In the genomic region with DNA sequence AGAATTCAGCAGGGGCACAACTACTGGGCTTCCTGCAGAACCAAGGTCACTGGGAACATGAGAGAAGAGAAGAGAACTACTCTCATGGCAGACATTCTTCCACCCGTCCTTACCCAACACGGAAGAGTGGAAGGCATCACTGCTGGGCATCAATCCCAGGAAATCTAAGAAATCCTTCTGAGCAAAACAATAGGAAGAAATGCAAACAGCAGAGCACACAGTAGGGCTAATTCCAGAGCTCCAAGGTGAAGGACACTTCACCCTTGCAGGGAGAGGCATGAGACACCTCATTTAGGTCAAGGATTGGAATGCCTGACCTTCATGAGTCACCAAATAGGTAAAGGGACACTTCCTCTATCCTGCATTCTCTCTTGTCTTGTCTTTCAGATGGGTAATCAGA, we compare ENCODE assay signal across 39 cellular contexts. TPM values are rescaled to one million over a fixed set of nuclear protein-coding genes. Genes with fewer than 3 reads are reported as not detected.
"Had no signal": no experiment of that assay in that cellular context is flagged by ENCODE, and none has a peak within 500 bp of the region (broad histone marks: within the 10 kb centered on the region; RNA-seq: fewer than 3 reads in every experiment).

No MANE protein-coding gene starts in this region.

- DNase-seq: activated B cell treated with CpG ODN at 0.5 μM for 24 hours; activated CD4-positive, alpha-beta memory T cell treated with anti-CD3 and anti-CD28 coated beads for 36 hours; activated CD4-positive, alpha-beta T cell treated with anti-CD3 and anti-CD28 coated beads for 4 hours; activated CD4-positive, alpha-beta T cell treated with anti-CD3 and anti-CD28 coated beads, Interleukin-2, amount 10 ng/mL, durations not matched to agents 24 days and 14 days; activated CD4-positive, alpha-beta T cell treated with anti-CD3 and anti-CD28 coated beads, Interleukin-2, amount 50 U/mL, for 1 hour; activated CD4-positive, alpha-beta T cell treated with anti-CD3 and anti-CD28 coated beads, Interleukin-2, amount 50 U/mL, for 4 hours; activated CD4-positive, CD25-positive, alpha-beta regulatory T cell treated with anti-CD3 and anti-CD28 coated beads, Interleukin-2, amount 50 U/mL, for 72 hours; activated CD8-positive, alpha-beta memory T cell treated with anti-CD3 and anti-CD28 coated beads, Interleukin-2, amount 50 U/mL, for 4 hours; activated CD8-positive, alpha-beta T cell treated with anti-CD3 and anti-CD28 coated beads for 36 hours; activated effector memory CD4-positive, alpha-beta T cell treated with anti-CD3 and anti-CD28 coated beads, Interleukin-2, amount 50 U/mL, for 16 hours; activated gamma-delta T cell treated with Interleukin-2 at 50 U/mL for 16 hours; activated naive CD4-positive, alpha-beta T cell; activated naive CD4-positive, alpha-beta T cell treated with anti-CD3 and anti-CD28 coated beads for 36 hours; activated naive CD4-positive, alpha-beta T cell treated with anti-CD3 and anti-CD28 coated beads, Interleukin-2, amount 50 U/mL, for 16 hours; activated naive CD8-positive, alpha-beta T cell treated with anti-CD3 and anti-CD28 coated beads for 36 hours; activated T-cell treated with anti-CD3 and anti-CD28 coated beads for 4 hours; activated T-cell treated with anti-CD3 and anti-CD28 coated beads, Interleukin-2, amount 50 U/mL, for 1 hour; activated T-cell treated with anti-CD3 and anti-CD28 coated beads, Interleukin-2, amount 50 U/mL, for 4 hours; activated T-cell treated with anti-CD3 and anti-CD28 coated beads, Interleukin-2, amount 50 U/mL, for 72 hours; adrenal gland; amniotic stem cell; aorta; body of pancreas; brain microvascular endothelial cell; caudate nucleus; cerebellar nuclear complex; T-helper 1 cell; T-helper 2 cell; T-helper 9 cell had no signal

- H3K4me3 ChIP-seq: adrenal gland, body of pancreas, breast epithelium, cardiac muscle cell had no signal

- H3K4me1 ChIP-seq: adrenal gland, body of pancreas, breast epithelium had no signal

- H3K27ac ChIP-seq: adrenal gland, body of pancreas, brain microvascular endothelial cell, breast epithelium, cardiac muscle cell, VCaP had no signal

- FAIRE-seq: astrocyte, TTC549 had no signal

- ATAC-seq: activated CD8-positive, alpha-beta T cell treated with anti-CD3 and anti-CD28 coated beads for 36 hours; activated naive CD4-positive, alpha-beta T cell treated with anti-CD3 and anti-CD28 coated beads, Interleukin-2, amount 50 U/mL, for 72 hours; activated T-cell treated with anti-CD3 and anti-CD28 coated beads, Interleukin-2, amount 50 U/mL, for 4 hours; activated T-cell treated with anti-CD3 and anti-CD28 coated beads, Interleukin-2, amount 50 U/mL, for 72 hours; activated T-helper 17 cell treated with anti-CD3 and anti-CD28 coated beads, Interleukin-2, amount 50 U/mL, for 72 hours; body of pancreas had no signal

- H3K27me3 ChIP-seq: adrenal gland, body of pancreas, brain microvascular endothelial cell, breast epithelium, cardiac muscle cell had no signal

- H3K36me3 ChIP-seq: adrenal gland, brain microvascular endothelial cell, breast epithelium, cardiac muscle cell had no signal

RNA-seq across cellular contexts. Expression of gene ERVV-2, which starts 2.8 kb away (rescaled TPM):
- total RNA-seq: activated B cell treated with CpG ODN at 0.5 μM for 24 hours; activated CD4-positive, alpha-beta memory T cell treated with anti-CD3 and anti-CD28 coated beads for 36 hours; activated CD4-positive, alpha-beta T cell treated with anti-CD3 and anti-CD28 coated beads, Interleukin-2, amount 10 ng/mL, durations not matched to agents 24 days and 14 days; activated CD8-positive, alpha-beta memory T cell treated with anti-CD3 and anti-CD28 coated beads for 36 hours; activated CD8-positive, alpha-beta T cell treated with anti-CD3 and anti-CD28 coated beads for 36 hours; activated naive CD4-positive, alpha-beta T cell treated with anti-CD3 and anti-CD28 coated beads for 36 hours; activated naive CD4-positive, alpha-beta T cell treated with anti-CD3 and anti-CD28 coated beads, Interleukin-2, amount 50 U/mL, for 72 hours; activated naive CD8-positive, alpha-beta T cell treated with anti-CD3 and anti-CD28 coated beads for 36 hours; activated T-cell treated with anti-CD3 and anti-CD28 coated beads, Interleukin-2, amount 50 U/mL, for 4 hours; activated T-cell treated with anti-CD3 and anti-CD28 coated beads, Interleukin-2, amount 50 U/mL, for 72 hours; activated T-helper 1 cell treated with anti-CD3 and anti-CD28 coated beads, Interleukin-12 subunit alpha, Interleukin-12 subunit beta, Interleukin-2, Interleukin-4 antibody, amounts not matched to agents 30 ng/mL and 10 ng/mL and 1 ng/mL, durations not matched to agents 14 hours and 24 hours and 36 hours; activated T-helper 17 cell treated with anti-CD3 and anti-CD28 coated beads, Interleukin-2, amount 50 U/mL, for 72 hours; adrenal gland; aorta; astrocyte; body of pancreas; breast epithelium; chondrocyte had no signal
- polyA plus RNA-seq: adrenal gland, aorta had no signal

RNA-seq across cellular contexts. Expression of gene ERVV-1, which starts 33.7 kb away (rescaled TPM):
- total RNA-seq: activated CD4-positive, alpha-beta memory T cell treated with anti-CD3 and anti-CD28 coated beads for 36 hours; activated CD4-positive, alpha-beta T cell treated with anti-CD3 and anti-CD28 coated beads, Interleukin-2, amount 10 ng/mL, durations not matched to agents 24 days and 14 days; activated CD8-positive, alpha-beta memory T cell treated with anti-CD3 and anti-CD28 coated beads for 36 hours; activated CD8-positive, alpha-beta T cell treated with anti-CD3 and anti-CD28 coated beads for 36 hours; activated naive CD4-positive, alpha-beta T cell treated with anti-CD3 and anti-CD28 coated beads for 36 hours; activated naive CD4-positive, alpha-beta T cell treated with anti-CD3 and anti-CD28 coated beads, Interleukin-2, amount 50 U/mL, for 72 hours; activated naive CD8-positive, alpha-beta T cell treated with anti-CD3 and anti-CD28 coated beads for 36 hours; activated T-cell treated with anti-CD3 and anti-CD28 coated beads, Interleukin-2, amount 50 U/mL, for 4 hours; activated T-cell treated with anti-CD3 and anti-CD28 coated beads, Interleukin-2, amount 50 U/mL, for 72 hours; activated T-helper 1 cell treated with anti-CD3 and anti-CD28 coated beads, Interleukin-12 subunit alpha, Interleukin-12 subunit beta, Interleukin-2, Interleukin-4 antibody, amounts not matched to agents 30 ng/mL and 10 ng/mL and 1 ng/mL, durations not matched to agents 14 hours and 24 hours and 36 hours; adrenal gland; aorta; astrocyte; body of pancreas; breast epithelium; cardiac muscle cell; chondrocyte had no signal
- polyA plus RNA-seq: adrenal gland, aorta had no signal
